ENCODE assay signal across 1 cellular context in genomic region chr5:150454492-150455229, GRCh38.
A peak's percentile ranks its signal among the peaks of the same experiment; 100 is the strongest.
TF ChIP-seq lines count a peak whose summit lies in the region.

No MANE protein-coding gene starts in this region.

TF ChIP-seq in K562, 482 proteins besides CTCF, POLR2A, EP300 and RAD21 (continued from another document):
- no peak for TF ChIP-seq NR2C1 (IDR thresholded peaks at IDR 0.05)
- TF ChIP-seq NR2C1 (tag; IDR thresholded peaks at IDR 0.05): peak; percentile 65; the same call in 1 of the 2 replicates
- 0 out of 2 replicates have a peak, but pooled peaks have one; percentile 25 for TF ChIP-seq ZNF134 (CRISPR knock-in tag; conservative IDR thresholded peaks at IDR 0.05)
- TF ChIP-seq NFYB (IDR thresholded peaks at IDR 0.05; ENCODE audit: extremely low read depth, insufficient read length): no peak
- no peak for TF ChIP-seq HES1 (IDR thresholded peaks at IDR 0.05; ENCODE audit: low read depth)
